In the genomic region with DNA sequence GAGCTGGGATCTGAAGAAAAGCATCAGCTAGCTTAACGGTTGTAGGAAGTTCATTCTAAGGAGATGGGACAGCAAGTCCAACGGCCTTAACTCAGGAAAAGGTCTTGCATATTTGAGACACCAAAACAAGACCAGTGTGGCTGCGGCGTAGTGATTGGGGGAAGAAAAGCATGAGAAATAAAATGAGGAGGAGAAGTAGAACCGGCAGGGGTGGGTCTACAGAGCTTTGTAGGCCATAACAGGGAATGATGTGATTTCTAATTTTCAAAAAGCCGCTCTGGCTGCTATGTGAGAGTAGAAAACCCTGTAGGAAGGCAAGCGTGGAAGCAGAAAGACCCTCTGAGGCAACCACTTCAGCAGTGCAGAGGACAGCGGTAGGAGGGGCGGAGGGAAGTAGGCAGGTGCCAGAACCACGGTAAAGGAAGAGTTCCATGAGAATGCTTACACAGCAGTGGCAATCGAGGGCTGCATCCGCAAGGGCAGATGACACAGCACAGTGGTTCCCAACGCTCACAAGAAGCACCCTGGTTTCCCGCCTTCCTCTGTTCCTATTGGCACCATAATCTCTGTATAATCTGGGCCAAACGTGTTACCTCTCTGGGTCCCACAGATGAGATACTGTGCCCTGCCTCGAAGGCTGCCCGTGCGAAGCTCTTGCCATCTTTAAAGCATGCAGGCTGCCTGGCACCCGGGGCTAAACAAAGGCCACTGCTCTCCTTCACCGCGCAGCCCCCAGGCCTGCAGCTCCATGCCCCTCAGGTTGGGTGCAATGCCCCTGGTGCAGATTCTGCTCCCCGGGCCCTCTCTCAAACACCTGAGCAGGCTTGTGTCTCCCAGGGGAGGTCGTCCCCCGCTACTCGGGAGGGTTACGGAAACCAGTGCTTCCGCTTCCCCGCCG, we compare ENCODE assay signal across 8 cellular contexts. TPM values are rescaled to one million over a fixed set of nuclear protein-coding genes. Genes with fewer than 3 reads are reported as not detected.
DNase-seq lines count a peak whose midpoint lies in the region; ATAC-seq, FAIRE-seq and TF ChIP-seq lines count a peak whose summit lies in the region.

No MANE protein-coding gene starts in this region.

- H3K4me3 ChIP-seq in Panc1 (ENCODE audit: low read depth in 2 of 2, low read length in 2 of 2) (peak overlapping the region; percentile 73), mammary epithelial cell (replicated peaks in 1 of 3; ENCODE audit: insufficient read depth in 1 of 3, low read depth in 2 of 3, low read length in 3 of 3) (peak overlapping the region; percentile 54 to 78 (median 76)), stomach smooth muscle (ENCODE audit: low read length in 2 of 2) (peak overlapping the region; percentile 73 to 86)

- TF ChIP-seq CTCF in Panc1 (IDR thresholded peaks at IDR 0.05): no peak
- no peak for TF ChIP-seq CTCF in mammary epithelial cell (conservative IDR thresholded peaks at IDR 0.05 in 1 of 2, IDR thresholded peaks at IDR 0.05 in 1 of 2; ENCODE audit: extremely low read depth in 1 of 2, insufficient read depth in 1 of 2, low read depth in 1 of 2, low read length in 2 of 2)

- H3K4me1 ChIP-seq in Panc1 (ENCODE audit: control insufficient read depth, insufficient read depth, low read length): peaks cover 15% of the 10 kb centered on the region
- H3K4me1 ChIP-seq in mammary epithelial cell (ENCODE audit: insufficient read depth, low read length): peaks cover 26% of the 10 kb centered on the region
- peaks cover 39% of the 10 kb centered on the region for H3K4me1 ChIP-seq in stomach smooth muscle (ENCODE audit: control insufficient read depth, insufficient read depth, low read length)

- peaks cover 24% of the 10 kb centered on the region for H3K79me2 ChIP-seq in mammary epithelial cell (ENCODE audit: insufficient read depth, low read length)

- DNase-seq in NCI-H1417 (lab: John Stamatoyannopoulos, UW) (peak; percentile 58 to 78 (median 72)), NCI-H1417 treated with DMSO at 0.1 percent for 48 hours (lab: John Stamatoyannopoulos, UW) (no peak), Panc1 (ENCODE audit: low read depth, low spot score) (no peak), mammary epithelial cell (peak; percentile 20), left lobe of liver (ENCODE audit: low spot score) (peak; percentile 51), urothelium cell line (ENCODE audit: low spot score) (no peak)

- CTCF ChIA-PET in Panc1 (lab: Charles Lee) (interaction anchor here (0.5 to 2.0 kb wide), 6 partner anchors 79 to 255 kb away, joined by 3 to 12 read pairs (median 4); no protein-coding TSS in a partner anchor), mammary epithelial cell (lab: Charles Lee; ENCODE audit: low non-redundant PET) (interaction anchor here (0.5 to 0.8 kb wide), 9 partner anchors 11 to 335 kb away, joined by 3 to 14 read pairs (median 4); no protein-coding TSS in a partner anchor)

- H3K4me2 ChIP-seq in mammary epithelial cell (ENCODE audit: insufficient read depth, low read depth, low read length): peak overlapping the region; percentile 90

- H2AFZ ChIP-seq in mammary epithelial cell (ENCODE audit: low read depth, low read length): peak overlapping the region; percentile 94

- H3K9ac ChIP-seq in mammary epithelial cell (ENCODE audit: insufficient read depth, low read length) (no peak overlapping the region), stomach smooth muscle (ENCODE audit: low read length in 2 of 2) (peak overlapping the region; percentile 76 to 81)

- peak; percentile 26 for ATAC-seq in HG03066 (IDR thresholded peaks at IDR 0.05; ENCODE audit: low read depth, unreplicated experiment)
- ATAC-seq in Panc1: peak; percentile 5
- peak; percentile 30 for ATAC-seq in left lobe of liver

- H3K36me3 ChIP-seq in Panc1 (ENCODE audit: control insufficient read depth, insufficient read depth, low read length) (peaks cover 2% of the 10 kb centered on the region; the same call in 1 of the 2 replicates), mammary epithelial cell (ENCODE audit: insufficient read depth, low read length) (peaks cover 6% of the 10 kb centered on the region), stomach smooth muscle (ENCODE audit: control insufficient read depth in 2 of 2, insufficient read depth in 2 of 2, low read length in 2 of 2) (peaks cover 25 to 26% of the 10 kb centered on the region in 2 donors)

- H3K27ac ChIP-seq in Panc1 (ENCODE audit: low read length): peak overlapping the region; percentile 80
- H3K27ac ChIP-seq in mammary epithelial cell (ENCODE audit: insufficient read depth, low read depth, low read length): peak overlapping the region; percentile 5
- peak overlapping the region; percentile 71 for H3K27ac ChIP-seq in stomach smooth muscle (ENCODE audit: low read length)

- WGBS in mammary epithelial cell (ENCODE audit: low coverage, missing lambda C conversion rate): 14% methylated on average over 15 of the region's 29 CpGs

- no peaks in the 10 kb centered on the region for H4K20me1 ChIP-seq in mammary epithelial cell (ENCODE audit: insufficient read depth, low read length)

- intact Hi-C loops in Panc1 (cut with micrococcal nuclease; ENCODE audit: unreplicated experiment): no loop called here
- intact Hi-C loops in mammary epithelial cell (cut with micrococcal nuclease): loop anchor here (1.0 to 5.0 kb wide), 2 partner anchors 50 to 95 kb away; partner anchors contain the start of gene CNNM4

- POLR2A ChIA-PET in Panc1 (lab: Charles Lee): interaction anchor here (0.8 kb wide), 1 partner anchor 58 kb away, joined by 4 read pairs; no protein-coding TSS in a partner anchor

- dilution Hi-C loops in mammary epithelial cell (cut with HindIII; ENCODE audit: low sequenced_read_pairs): no loop called here

- BruUV-seq in Panc1 (replicated peaks; lab: Mats Ljungman, UMichigan) (TSS peak; percentile 28), mammary epithelial cell (replicated peaks; lab: Mats Ljungman, UMichigan) (no TSS peak)

- H3K9me3 ChIP-seq in Panc1 (ENCODE audit: control insufficient read depth, insufficient read depth, low read depth, low read length): no peaks in the 10 kb centered on the region
- no peaks in the 10 kb centered on the region for H3K9me3 ChIP-seq in mammary epithelial cell (replicated peaks; ENCODE audit: insufficient read depth, low read length)
- H3K9me3 ChIP-seq in stomach smooth muscle (ENCODE audit: control insufficient read depth in 2 of 2, low read length in 2 of 2): no peaks in the 10 kb centered on the region

- in situ Hi-C loops in Panc1 (cut with HindIII; ENCODE audit: low pct_unique_long_range_greater_than_20kb, low sequenced_read_pairs) (no loop called here), mammary epithelial cell (cut with MboI; ENCODE audit: low sequenced_read_pairs in 2 of 2) (loop anchor here (5.0 kb wide), 3 partner anchors 55 to 100 kb away; no protein-coding TSS in a partner anchor)

- no peak for FAIRE-seq in urothelium cell line (lab: Jason Lieb, UNC)

- H3K27me3 ChIP-seq in Panc1 (ENCODE audit: control insufficient read depth, insufficient read depth, low read length) (no peaks in the 10 kb centered on the region), mammary epithelial cell (ENCODE audit: insufficient read depth, low read length) (no peaks in the 10 kb centered on the region), stomach smooth muscle (ENCODE audit: control insufficient read depth in 1 of 2, insufficient read depth in 2 of 2, low read length in 2 of 2) (no peaks in the 10 kb centered on the region)

RNA-seq across cellular contexts. Expression of gene ANKRD39, which starts 0.8 kb away (rescaled TPM):
- total RNA-seq in Panc1 (2021; ENCODE audit: unreplicated experiment) (24.4 TPM), mammary epithelial cell (10 to 100 TPM in 1 of 2 donors, 1 to 10 TPM in 1; 7.8 to 12.3 TPM), left lobe of liver (9.5 TPM)
- 40.1 TPM for polyA plus RNA-seq in Panc1 (2012; ENCODE audit: insufficient read length)
- 13.8 TPM for polyA plus RNA-seq in mammary epithelial cell
- 2.8 TPM for polyA minus RNA-seq in mammary epithelial cell

RNA-seq across cellular contexts. Expression of gene SEMA4C, which starts 12.9 kb away (rescaled TPM):
- total RNA-seq in Panc1 (2021; ENCODE audit: unreplicated experiment) (40.2 TPM), mammary epithelial cell (10 to 100 TPM; 13.2 to 14.0 TPM), left lobe of liver (18.6 TPM)
- polyA plus RNA-seq in Panc1 (2012; ENCODE audit: insufficient read length): 54.0 TPM
- polyA plus RNA-seq in mammary epithelial cell: 6.9 TPM
- 7.3 TPM for polyA minus RNA-seq in mammary epithelial cell

RNA-seq across cellular contexts. Expression of gene ANKRD23, which starts 13.2 kb away (rescaled TPM):
- total RNA-seq in Panc1 (2021; ENCODE audit: unreplicated experiment) (3.2 TPM), mammary epithelial cell (1 to 10 TPM in 1 of 2 donors, under 1 TPM in 1; 0.82 to 1.7 TPM), left lobe of liver (4.4 TPM)
- polyA plus RNA-seq in Panc1 (2012; ENCODE audit: insufficient read length): 2.6 TPM
- polyA plus RNA-seq in mammary epithelial cell: 0.49 TPM
- polyA minus RNA-seq in mammary epithelial cell: 0.36 TPM

RNA-seq across cellular contexts. Expression of gene CNNM3, which starts 41.0 kb away (rescaled TPM):
- total RNA-seq in Panc1 (2021; ENCODE audit: unreplicated experiment) (34.0 TPM), mammary epithelial cell (1 to 10 TPM; 5.7 to 5.8 TPM), left lobe of liver (31.4 TPM)
- polyA plus RNA-seq in Panc1 (2012; ENCODE audit: insufficient read length): 27.5 TPM
- polyA plus RNA-seq in mammary epithelial cell: 5.0 TPM
- 5.9 TPM for polyA minus RNA-seq in mammary epithelial cell

Comparison
In these comparisons a context has a peak if more than half of its experiments do, and no peak if none do; other contexts are left out.
1. DNase-seq: peak in NCI-H1417 (3 of 3), mammary epithelial cell (single experiment) and left lobe of liver (single experiment); none in NCI-H1417 treated with DMSO at 0.1 percent for 48 hours (single experiment), Panc1 (single experiment) and urothelium cell line (single experiment).
2. H3K27ac ChIP-seq: peak in every context shown above with its lines; median percentile 80 in Panc1; 71 in stomach smooth muscle; 5 in mammary epithelial cell.
3. Peak in every context shown above with its lines, with median percentiles within 50 percentile points of each other: ATAC-seq and H3K4me3 ChIP-seq.